Comparison of ENCODE assay signal across 9 cellular contexts in the genomic region with DNA sequence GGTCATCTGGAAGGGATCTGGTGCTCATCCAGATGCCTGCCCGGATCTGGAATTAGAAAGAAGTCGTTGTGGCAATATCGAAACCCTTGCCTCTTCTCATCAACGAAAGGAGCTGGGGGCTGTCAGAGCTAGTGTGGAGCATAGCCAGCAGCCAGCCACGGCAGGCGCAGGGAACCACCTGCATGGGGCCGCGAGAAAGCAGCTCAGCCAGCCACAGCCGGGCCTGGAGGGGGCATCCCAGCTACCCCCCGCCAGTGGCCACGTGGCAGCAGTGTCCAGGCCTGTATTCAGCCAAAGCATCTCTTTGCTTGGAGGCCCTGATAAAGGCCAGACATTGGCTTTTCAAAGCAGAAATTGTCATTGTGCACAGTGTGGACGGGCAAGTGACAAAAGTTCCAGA. TPM values are rescaled to one million over a fixed set of nuclear protein-coding genes. Genes with fewer than 3 reads are reported as not detected.
"Had no signal": no experiment of that assay in that cellular context is flagged by ENCODE, and none has a peak within 500 bp of the region (broad histone marks: within the 10 kb centered on the region; RNA-seq: fewer than 3 reads in every experiment).

No MANE protein-coding gene starts in this region.

- ATAC-seq: GM12878 had no signal

- FAIRE-seq: G401.6, GM12878, GM12891, GM12892, GM18507, GM19239 had no signal

- H3K4me3 ChIP-seq: GM12878 had no signal

- DNase-seq: GDM1, GF-D8 had no signal

RNA-seq across cellular contexts. Expression of a gene that starts 19.1 kb away (rescaled TPM):
- total RNA-seq: G401 had no signal
